3 cellular contexts compared by ENCODE assay signal in the genomic region with DNA sequence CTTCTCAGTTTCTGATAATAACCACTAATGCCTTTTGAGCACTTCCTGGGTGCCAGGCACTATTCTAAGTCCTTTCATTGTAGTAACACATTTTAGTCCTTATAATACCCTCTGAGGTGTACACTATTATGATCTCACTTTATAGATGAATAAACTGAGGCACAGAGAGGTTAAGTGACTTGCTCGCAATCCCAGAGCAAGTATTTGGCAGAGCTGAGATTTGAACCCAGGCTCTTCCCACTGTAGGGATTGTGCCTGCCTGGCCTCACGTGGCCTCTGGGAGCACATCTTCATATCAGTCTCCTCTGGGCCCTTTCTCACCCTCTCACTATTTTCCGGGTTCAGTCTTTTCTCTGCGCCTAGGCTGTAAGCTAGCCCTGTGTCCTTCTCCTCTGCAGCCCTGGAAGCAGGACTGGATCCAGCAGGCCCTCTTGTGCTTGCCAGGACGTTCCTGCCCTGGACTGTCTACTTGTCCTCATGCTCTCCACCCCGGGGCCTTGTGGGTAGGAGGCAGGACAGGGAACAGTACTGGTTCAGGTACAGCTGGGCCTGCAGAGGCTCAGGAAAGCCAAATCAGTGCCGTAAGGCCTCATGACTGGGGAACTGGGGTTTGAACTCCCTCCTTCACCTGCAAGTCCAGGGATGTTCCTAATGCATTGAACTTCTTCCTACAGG.
TF ChIP-seq lines count a peak whose summit lies in the region.

No MANE protein-coding gene starts in this region.

TF ChIP-seq in A549, 52 proteins besides CTCF, POLR2A, EP300 and RAD21 (continued from another document):
- TF ChIP-seq CBX8 (IDR thresholded peaks at IDR 0.05) (no peak), CBX2 (IDR thresholded peaks at IDR 0.05; ENCODE audit: borderline replicate concordance, low read depth) (no peak), FOXS1 (CRISPR knock-in tag; IDR thresholded peaks at IDR 0.05) (no peak), NFE2L2 (conservative IDR thresholded peaks at IDR 0.05; ENCODE audit: low read length) (no peak), CHD2 (IDR thresholded peaks at IDR 0.05; ENCODE audit: low read length, partially characterized antibody) (no peak)

TF ChIP-seq in IMR-90, 13 proteins besides CTCF, POLR2A, EP300 and RAD21:
- TF ChIP-seq, protein P1, sequence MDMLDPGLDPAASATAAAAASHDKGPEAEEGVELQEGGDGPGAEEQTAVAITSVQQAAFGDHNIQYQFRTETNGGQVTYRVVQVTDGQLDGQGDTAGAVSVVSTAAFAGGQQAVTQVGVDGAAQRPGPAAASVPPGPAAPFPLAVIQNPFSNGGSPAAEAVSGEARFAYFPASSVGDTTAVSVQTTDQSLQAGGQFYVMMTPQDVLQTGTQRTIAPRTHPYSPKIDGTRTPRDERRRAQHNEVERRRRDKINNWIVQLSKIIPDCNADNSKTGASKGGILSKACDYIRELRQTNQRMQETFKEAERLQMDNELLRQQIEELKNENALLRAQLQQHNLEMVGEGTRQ (IDR thresholded peaks at IDR 0.05; ENCODE audit: low read depth, low read length), result no peak

TF ChIP-seq in liver, 16 proteins besides CTCF, POLR2A, EP300 and RAD21:
- TF ChIP-seq, protein P2, sequence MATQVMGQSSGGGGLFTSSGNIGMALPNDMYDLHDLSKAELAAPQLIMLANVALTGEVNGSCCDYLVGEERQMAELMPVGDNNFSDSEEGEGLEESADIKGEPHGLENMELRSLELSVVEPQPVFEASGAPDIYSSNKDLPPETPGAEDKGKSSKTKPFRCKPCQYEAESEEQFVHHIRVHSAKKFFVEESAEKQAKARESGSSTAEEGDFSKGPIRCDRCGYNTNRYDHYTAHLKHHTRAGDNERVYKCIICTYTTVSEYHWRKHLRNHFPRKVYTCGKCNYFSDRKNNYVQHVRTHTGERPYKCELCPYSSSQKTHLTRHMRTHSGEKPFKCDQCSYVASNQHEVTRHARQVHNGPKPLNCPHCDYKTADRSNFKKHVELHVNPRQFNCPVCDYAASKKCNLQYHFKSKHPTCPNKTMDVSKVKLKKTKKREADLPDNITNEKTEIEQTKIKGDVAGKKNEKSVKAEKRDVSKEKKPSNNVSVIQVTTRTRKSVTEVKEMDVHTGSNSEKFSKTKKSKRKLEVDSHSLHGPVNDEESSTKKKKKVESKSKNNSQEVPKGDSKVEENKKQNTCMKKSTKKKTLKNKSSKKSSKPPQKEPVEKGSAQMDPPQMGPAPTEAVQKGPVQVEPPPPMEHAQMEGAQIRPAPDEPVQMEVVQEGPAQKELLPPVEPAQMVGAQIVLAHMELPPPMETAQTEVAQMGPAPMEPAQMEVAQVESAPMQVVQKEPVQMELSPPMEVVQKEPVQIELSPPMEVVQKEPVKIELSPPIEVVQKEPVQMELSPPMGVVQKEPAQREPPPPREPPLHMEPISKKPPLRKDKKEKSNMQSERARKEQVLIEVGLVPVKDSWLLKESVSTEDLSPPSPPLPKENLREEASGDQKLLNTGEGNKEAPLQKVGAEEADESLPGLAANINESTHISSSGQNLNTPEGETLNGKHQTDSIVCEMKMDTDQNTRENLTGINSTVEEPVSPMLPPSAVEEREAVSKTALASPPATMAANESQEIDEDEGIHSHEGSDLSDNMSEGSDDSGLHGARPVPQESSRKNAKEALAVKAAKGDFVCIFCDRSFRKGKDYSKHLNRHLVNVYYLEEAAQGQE (IDR thresholded peaks at IDR 0.05), result peak; percentile 24
- peak; percentile 52 for TF ChIP-seq YY1 (IDR thresholded peaks at IDR 0.05)
- no peak for TF ChIP-seq NR2F2 (IDR thresholded peaks at IDR 0.05)
- peak in 1 of 2 donors; percentile 49 for TF ChIP-seq JUND (IDR thresholded peaks at IDR 0.05)
- TF ChIP-seq, protein P3, sequence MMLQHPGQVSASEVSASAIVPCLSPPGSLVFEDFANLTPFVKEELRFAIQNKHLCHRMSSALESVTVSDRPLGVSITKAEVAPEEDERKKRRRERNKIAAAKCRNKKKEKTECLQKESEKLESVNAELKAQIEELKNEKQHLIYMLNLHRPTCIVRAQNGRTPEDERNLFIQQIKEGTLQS (IDR thresholded peaks at IDR 0.05), result no peak
- TF ChIP-seq FOXA1 (IDR thresholded peaks at IDR 0.05), result no peak
- no peak for TF ChIP-seq HNF4G (IDR thresholded peaks at IDR 0.05)
- TF ChIP-seq, protein P4, sequence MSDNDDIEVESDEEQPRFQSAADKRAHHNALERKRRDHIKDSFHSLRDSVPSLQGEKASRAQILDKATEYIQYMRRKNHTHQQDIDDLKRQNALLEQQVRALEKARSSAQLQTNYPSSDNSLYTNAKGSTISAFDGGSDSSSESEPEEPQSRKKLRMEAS (IDR thresholded peaks at IDR 0.05), result peak; percentile 81
- TF ChIP-seq, protein P5, sequence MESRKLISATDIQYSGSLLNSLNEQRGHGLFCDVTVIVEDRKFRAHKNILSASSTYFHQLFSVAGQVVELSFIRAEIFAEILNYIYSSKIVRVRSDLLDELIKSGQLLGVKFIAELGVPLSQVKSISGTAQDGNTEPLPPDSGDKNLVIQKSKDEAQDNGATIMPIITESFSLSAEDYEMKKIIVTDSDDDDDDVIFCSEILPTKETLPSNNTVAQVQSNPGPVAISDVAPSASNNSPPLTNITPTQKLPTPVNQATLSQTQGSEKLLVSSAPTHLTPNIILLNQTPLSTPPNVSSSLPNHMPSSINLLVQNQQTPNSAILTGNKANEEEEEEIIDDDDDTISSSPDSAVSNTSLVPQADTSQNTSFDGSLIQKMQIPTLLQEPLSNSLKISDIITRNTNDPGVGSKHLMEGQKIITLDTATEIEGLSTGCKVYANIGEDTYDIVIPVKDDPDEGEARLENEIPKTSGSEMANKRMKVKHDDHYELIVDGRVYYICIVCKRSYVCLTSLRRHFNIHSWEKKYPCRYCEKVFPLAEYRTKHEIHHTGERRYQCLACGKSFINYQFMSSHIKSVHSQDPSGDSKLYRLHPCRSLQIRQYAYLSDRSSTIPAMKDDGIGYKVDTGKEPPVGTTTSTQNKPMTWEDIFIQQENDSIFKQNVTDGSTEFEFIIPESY (IDR thresholded peaks at IDR 0.05), result peak; percentile 20
- no peak for TF ChIP-seq FOXA2 (IDR thresholded peaks at IDR 0.05)
- no peak for TF ChIP-seq GABPA (IDR thresholded peaks at IDR 0.05 in 1 of 2, conservative IDR thresholded peaks at IDR 0.05 in 1 of 2)
- TF ChIP-seq TAF1 (conservative IDR thresholded peaks at IDR 0.05), result no peak
- TF ChIP-seq RXRA (IDR thresholded peaks at IDR 0.05), result peak in 1 of 2 donors; percentile 80
- peak; percentile 50 for TF ChIP-seq SP1 (IDR thresholded peaks at IDR 0.05)
- peak; percentile 52 to 85 for TF ChIP-seq HNF4A (conservative IDR thresholded peaks at IDR 0.05)
- no peak for TF ChIP-seq EGR1 (IDR thresholded peaks at IDR 0.05; ENCODE audit: low read depth in 2 of 2)
